ENCODE assay signal across 12 cellular contexts in genomic region chr5:60340965-60341471, GRCh38.
DNase-seq lines count a peak whose midpoint lies in the region; ATAC-seq and TF ChIP-seq lines count a peak whose summit lies in the region.
"Had no signal": no experiment of that assay in that cellular context is flagged by ENCODE, and none has a peak within 500 bp of the region (broad histone marks: within the 10 kb centered on the region; RNA-seq: fewer than 3 reads in every experiment).

No MANE protein-coding gene starts in this region.

- no peaks in the 10 kb centered on the region for H3K27me3 Mint-ChIP-seq in activated T-cell treated with anti-CD3 and anti-CD28 coated beads, Interleukin-2, amount 50 U/mL, for 72 hours (ENCODE audit: low read depth)
- H3K27me3 Mint-ChIP-seq in activated T-helper 17 cell treated with anti-CD3 and anti-CD28 coated beads, Interleukin-2, amount 50 U/mL, for 72 hours, result no peaks in the 10 kb centered on the region

- no peaks in the 10 kb centered on the region for H3K4me1 ChIP-seq in upper lobe of right lung
- no peaks in the 10 kb centered on the region for H3K4me1 ChIP-seq in testis
- H3K4me1 ChIP-seq: foreskin keratinocyte had no signal

- H3K27ac ChIP-seq in upper lobe of right lung, result no peak overlapping the region
- no peak overlapping the region for H3K27ac ChIP-seq in testis
- H3K27ac ChIP-seq: foreskin keratinocyte had no signal

- H3K4me3 Mint-ChIP-seq in activated T-cell treated with anti-CD3 and anti-CD28 coated beads, Interleukin-2, amount 50 U/mL, for 72 hours, result no peak overlapping the region
- no peak overlapping the region for H3K4me3 Mint-ChIP-seq in activated T-helper 17 cell treated with anti-CD3 and anti-CD28 coated beads, Interleukin-2, amount 50 U/mL, for 72 hours
- H3K4me3 Mint-ChIP-seq: activated T-helper 1 cell treated with anti-CD3 and anti-CD28 coated beads, Interleukin-12 subunit alpha, Interleukin-12 subunit beta, Interleukin-2, Interleukin-4 antibody, amounts not matched to agents 30 ng/mL and 10 ng/mL and 1 ng/mL, durations not matched to agents 14 hours and 24 hours and 36 hours had no signal

- no peak overlapping the region for H3K27ac Mint-ChIP-seq in activated T-cell treated with anti-CD3 and anti-CD28 coated beads, Interleukin-2, amount 50 U/mL, for 72 hours
- H3K27ac Mint-ChIP-seq in activated T-helper 17 cell treated with anti-CD3 and anti-CD28 coated beads, Interleukin-2, amount 50 U/mL, for 72 hours, result no peak overlapping the region
- H3K27ac Mint-ChIP-seq: activated T-helper 1 cell treated with anti-CD3 and anti-CD28 coated beads, Interleukin-12 subunit alpha, Interleukin-12 subunit beta, Interleukin-2, Interleukin-4 antibody, amounts not matched to agents 30 ng/mL and 10 ng/mL and 1 ng/mL, durations not matched to agents 14 hours and 24 hours and 36 hours had no signal

- no peak overlapping the region for H3K4me3 ChIP-seq in upper lobe of right lung
- no peak overlapping the region for H3K4me3 ChIP-seq in testis

- WGBS in testis, 2 donors, result 78% methylated on average over 2 of the region's 2 CpGs

- peaks cover 10% of the 10 kb centered on the region for H3K4me1 Mint-ChIP-seq in activated T-cell treated with anti-CD3 and anti-CD28 coated beads, Interleukin-2, amount 50 U/mL, for 72 hours (ENCODE audit: low read depth)
- H3K4me1 Mint-ChIP-seq in activated T-helper 17 cell treated with anti-CD3 and anti-CD28 coated beads, Interleukin-2, amount 50 U/mL, for 72 hours, result no peaks in the 10 kb centered on the region

- intact Hi-C loops in upper lobe of right lung (cut with DNase I), result no loop called here
- intact Hi-C loops in testis (cut with DNase I; ENCODE audit: low total_unique reads), result no loop called here

- H3K36me3 ChIP-seq in upper lobe of right lung (no peaks in the 10 kb centered on the region), testis (ENCODE audit: low read depth, missing control alignments) (no peaks in the 10 kb centered on the region)

- no peak for TF ChIP-seq POLR2A in testis (IDR thresholded peaks at IDR 0.05)

- TF ChIP-seq CTCF in upper lobe of right lung (IDR thresholded peaks at IDR 0.05) (no peak), testis (IDR thresholded peaks at IDR 0.05) (no peak)

- ATAC-seq in activated T-cell treated with anti-CD3 and anti-CD28 coated beads, Interleukin-2, amount 50 U/mL, for 72 hours (replicated peaks in 1 of 2), result peak; percentile 78 to 86
- ATAC-seq in HG02852 (IDR thresholded peaks at IDR 0.05; ENCODE audit: unreplicated experiment) (peak; percentile 76), upper lobe of right lung (peak; percentile 16), GM21447 (IDR thresholded peaks at IDR 0.05; ENCODE audit: unreplicated experiment) (no peak)
- peak; percentile 46 for ATAC-seq in activated T-helper 17 cell treated with anti-CD3 and anti-CD28 coated beads, Interleukin-2, amount 50 U/mL, for 72 hours (replicated peaks)
- ATAC-seq: foreskin keratinocyte, left lobe of liver had no signal

- peak in 1 of 2 donors; percentile 2 for DNase-seq in activated T-cell treated with anti-CD3 and anti-CD28 coated beads, Interleukin-2, amount 50 U/mL, for 72 hours
- no peak for DNase-seq in activated T-cell treated with anti-CD3 and anti-CD28 coated beads, Interleukin-2, amount 50 U/mL, for 1 hour
- DNase-seq in upper lobe of right lung (no peak), testis (no peak), GF-D8 (lab: John Stamatoyannopoulos, UW) (no peak)
- DNase-seq: cerebellar nuclear complex, foreskin keratinocyte had no signal

- no peaks in the 10 kb centered on the region for H3K9me3 Mint-ChIP-seq in activated T-cell treated with anti-CD3 and anti-CD28 coated beads, Interleukin-2, amount 50 U/mL, for 72 hours
- H3K9me3 Mint-ChIP-seq in activated T-helper 17 cell treated with anti-CD3 and anti-CD28 coated beads, Interleukin-2, amount 50 U/mL, for 72 hours, result no peaks in the 10 kb centered on the region
- H3K9me3 Mint-ChIP-seq: activated T-helper 1 cell treated with anti-CD3 and anti-CD28 coated beads, Interleukin-12 subunit alpha, Interleukin-12 subunit beta, Interleukin-2, Interleukin-4 antibody, amounts not matched to agents 30 ng/mL and 10 ng/mL and 1 ng/mL, durations not matched to agents 14 hours and 24 hours and 36 hours had no signal

- no peaks in the 10 kb centered on the region for H3K9me3 ChIP-seq in upper lobe of right lung
- no peaks in the 10 kb centered on the region for H3K9me3 ChIP-seq in testis

- no peaks in the 10 kb centered on the region for H3K36me3 Mint-ChIP-seq in activated T-cell treated with anti-CD3 and anti-CD28 coated beads, Interleukin-2, amount 50 U/mL, for 72 hours (ENCODE audit: insufficient read depth in 2 of 2)
- H3K36me3 Mint-ChIP-seq in activated T-helper 17 cell treated with anti-CD3 and anti-CD28 coated beads, Interleukin-2, amount 50 U/mL, for 72 hours (ENCODE audit: low read depth), result no peaks in the 10 kb centered on the region

- H3K27me3 ChIP-seq in upper lobe of right lung (no peaks in the 10 kb centered on the region), testis (no peaks in the 10 kb centered on the region)
- H3K27me3 ChIP-seq: foreskin keratinocyte had no signal
